In genomic region chr2:171522057-171522803, GRCh38 we compare ENCODE assay signal across 1 cellular context.
TF ChIP-seq lines count a peak whose summit lies in the region.

Gene CYBRD1, plus strand, starts transcription at chr2:171522474. Its CDS starts 72 bp downstream, at chr2:171522546.

TF ChIP-seq in K562, 482 proteins besides CTCF, POLR2A, EP300 and RAD21 (continued from another document and continues in another):
- TF ChIP-seq ILK (tag; IDR thresholded peaks at IDR 0.05; ENCODE audit: borderline replicate concordance, low read depth) (no peak), ZNF77 (CRISPR knock-in tag; IDR thresholded peaks at IDR 0.05) (no peak), ZNF699 (CRISPR knock-in tag; IDR thresholded peaks at IDR 0.05; ENCODE audit: insufficient replicate concordance) (no peak), EHMT2 (IDR thresholded peaks at IDR 0.05) (peak; percentile 60), MYNN (IDR thresholded peaks at IDR 0.05) (no peak), MYNN (CRISPR knock-in tag; IDR thresholded peaks at IDR 0.05) (no peak), HDAC6 (IDR thresholded peaks at IDR 0.05; ENCODE audit: low read depth, low read length) (no peak), ZBTB9 (CRISPR knock-in tag; IDR thresholded peaks at IDR 0.05) (no peak), CXXC5 (CRISPR knock-in tag; IDR thresholded peaks at IDR 0.05) (peak; percentile 82), NEUROD1 (IDR thresholded peaks at IDR 0.05; ENCODE audit: borderline replicate concordance, low read depth, low read length, partially characterized antibody) (no peak), ZNF764 (CRISPR knock-in tag; IDR thresholded peaks at IDR 0.05; ENCODE audit: low read depth) (no peak; the same call in 1 of the 2 replicates), THAP12 (CRISPR knock-in tag; IDR thresholded peaks at IDR 0.05) (peak; percentile 72), MCM3 (IDR thresholded peaks at IDR 0.05) (no peak), UBTF (IDR thresholded peaks at IDR 0.05; ENCODE audit: borderline replicate concordance in 1 of 2, low read depth in 2 of 2, low read length in 2 of 2) (peak; percentile 28 to 58; a peak in 1 of 4 replicates), NONO (IDR thresholded peaks at IDR 0.05; ENCODE audit: low read depth in 2 of 2, low read length in 1 of 2) (peak; percentile 34 to 48; a peak in 1 of 4 replicates), BCL6 (CRISPR knock-in tag; IDR thresholded peaks at IDR 0.05) (peak; percentile 5; the same call in 1 of the 2 replicates), RBM22 (IDR thresholded peaks at IDR 0.05; ENCODE audit: low read depth, low read length, poor library complexity, severe bottlenecking) (peak; percentile 59), ZNF12 (CRISPR knock-in tag; IDR thresholded peaks at IDR 0.05) (no peak; the same call in 1 of the 2 replicates), TEAD2 (tag; IDR thresholded peaks at IDR 0.05) (peak; percentile 91), SIN3A (IDR thresholded peaks at IDR 0.05; ENCODE audit: borderline replicate concordance in 2 of 2, control insufficient read depth in 1 of 2, low read depth in 2 of 2, low read length in 2 of 2) (peak in 1 of 2 experiments; percentile 46; a peak in 2 of 4 replicates), ZNF766 (CRISPR knock-in tag; conservative IDR thresholded peaks at IDR 0.05) (peak; percentile 81), ZNF830 (CRISPR knock-in tag; IDR thresholded peaks at IDR 0.05) (no peak), CUX1 (CRISPR knock-in tag; IDR thresholded peaks at IDR 0.05) (no peak), BRF2 (IDR thresholded peaks at IDR 0.05; ENCODE audit: borderline replicate concordance, insufficient read depth, insufficient read length) (no peak), MAFK (IDR thresholded peaks at IDR 0.05; ENCODE audit: low read length) (no peak), HMBOX1 (IDR thresholded peaks at IDR 0.05) (peak; percentile 95), ZFX (CRISPR knock-in tag; IDR thresholded peaks at IDR 0.05) (peak; percentile 61), ZNF23 (CRISPR knock-in tag; IDR thresholded peaks at IDR 0.05) (0 out of 2 replicates have a peak, but pooled peaks have one; percentile 67), TOE1 (IDR thresholded peaks at IDR 0.05; ENCODE audit: borderline replicate concordance) (peak; percentile 77; the same call in 1 of the 2 replicates), TOE1 (CRISPR knock-in tag; IDR thresholded peaks at IDR 0.05; ENCODE audit: borderline replicate concordance, low read depth) (no peak), TFAP4 (CRISPR knock-in tag; IDR thresholded peaks at IDR 0.05; ENCODE audit: borderline replicate concordance) (peak; percentile 54; the same call in 1 of the 2 replicates), SMARCC2 (IDR thresholded peaks at IDR 0.05; ENCODE audit: low read depth) (peak; percentile 38; the same call in 1 of the 2 replicates), SMC3 (conservative IDR thresholded peaks at IDR 0.05; ENCODE audit: insufficient read depth, low read depth, low read length) (0 out of 2 replicates have a peak, but pooled peaks have one; percentile 2), RBFOX2 (IDR thresholded peaks at IDR 0.05; ENCODE audit: low read depth, low read length) (peak; percentile 94), PHF21A (IDR thresholded peaks at IDR 0.05; ENCODE audit: borderline replicate concordance, low read depth) (peak; percentile 61; the same call in 1 of the 2 replicates), ZNF232 (CRISPR knock-in tag; IDR thresholded peaks at IDR 0.05) (peak; percentile 68; the same call in 1 of the 2 replicates), RB1 (IDR thresholded peaks at IDR 0.05; ENCODE audit: low read depth) (peak; percentile 83), ZNF740 (CRISPR knock-in tag; IDR thresholded peaks at IDR 0.05) (no peak; the same call in 1 of the 2 replicates), ZNF740 (tag; IDR thresholded peaks at IDR 0.05) (peak in 1 of 2 experiments; percentile 12; a peak in 1 of 4 replicates), NCOA1 (IDR thresholded peaks at IDR 0.05; ENCODE audit: low read depth) (no peak; the same call in 1 of the 2 replicates), CLOCK (CRISPR knock-in tag; IDR thresholded peaks at IDR 0.05; ENCODE audit: borderline replicate concordance) (peak; percentile 66; the same call in 1 of the 2 replicates)
